ENCODE assay signal across 15 cellular contexts in genomic region chr1:209387969-209388329, GRCh38.
DNase-seq lines count a peak whose midpoint lies in the region; ATAC-seq and TF ChIP-seq lines count a peak whose summit lies in the region.
"Had no signal": no experiment of that assay in that cellular context is flagged by ENCODE, and none has a peak within 500 bp of the region (broad histone marks: within the 10 kb centered on the region; RNA-seq: fewer than 3 reads in every experiment).

No MANE protein-coding gene starts in this region.

- H4K5ac ChIP-seq in mesendoderm (ENCODE audit: low read length): no peak overlapping the region

- DNase-seq in AG20443 (ENCODE audit: low spot score) (peak; percentile 64), PC-3 (peak; percentile 66), epithelial cell of esophagus (ENCODE audit: low read depth) (peak; percentile 82), mesendoderm (peak; percentile 85), ureter (ENCODE audit: low spot score) (no peak), HUDEP-2 (lab: John Stamatoyannopoulos, UW; ENCODE audit: unreplicated experiment in 76 of 76) (no peak)
- no peak for DNase-seq in activated CD4-positive, CD25-positive, alpha-beta regulatory T cell treated with anti-CD3 and anti-CD28 coated beads, Interleukin-2, amount 50 U/mL, for 72 hours
- DNase-seq: activated CD4-positive, alpha-beta memory T cell treated with anti-CD3 and anti-CD28 coated beads for 36 hours; amniotic stem cell; erythroblast; Karpas-422; left cardiac atrium; stomach had no signal

- H3K9ac ChIP-seq in PC-3 (ENCODE audit: low read length) (peak overlapping the region; percentile 35; the same call in 1 of the 2 replicates), mesendoderm (ENCODE audit: low read length) (no peak overlapping the region)

- H3K9me3 ChIP-seq in PC-3 (ENCODE audit: low read length): no peaks in the 10 kb centered on the region
- H3K9me3 ChIP-seq: stomach had no signal

- H3K27ac ChIP-seq in PC-3 (ENCODE audit: low read length): peak overlapping the region; percentile 81
- no peak overlapping the region for H3K27ac ChIP-seq in mesendoderm (ENCODE audit: low read depth, low read length)
- H3K27ac ChIP-seq: coronary artery, stomach had no signal

- POLR2A ChIA-PET in PC-3 (lab: Charles Lee; ENCODE audit: unreplicated experiment): no interaction called here

- H2BK120ac ChIP-seq in mesendoderm (ENCODE audit: low read depth, low read length): no peak overlapping the region

- H3K4me3 ChIP-seq in PC-3 (ENCODE audit: low read length) (no peak overlapping the region), epithelial cell of esophagus (ENCODE audit: low read length) (no peak overlapping the region), mesendoderm (ENCODE audit: low read length) (no peak overlapping the region)
- H3K4me3 ChIP-seq: coronary artery, stomach had no signal

- H3K4me1 ChIP-seq in PC-3 (ENCODE audit: insufficient read depth, low read length): peaks cover 64% of the 10 kb centered on the region
- H3K4me1 ChIP-seq in mesendoderm (ENCODE audit: control insufficient read depth, low read depth, low read length): peaks cover 18% of the 10 kb centered on the region
- H3K4me1 ChIP-seq: stomach had no signal

- no peaks in the 10 kb centered on the region for H4K20me1 ChIP-seq in PC-3 (ENCODE audit: low read length)

- no peaks in the 10 kb centered on the region for H3K9me2 ChIP-seq in PC-3 (replicated peaks; ENCODE audit: low read length)

- no CpG with 5 or more reads among the region's 2 CpGs for WGBS in mesendoderm (ENCODE audit: extremely low coverage, insufficient coverage, low lambda C conversion rate)

- no TSS peak for BruUV-seq in PC-3 (replicated peaks; lab: Mats Ljungman, UMichigan)

- CTCF ChIA-PET in PC-3 (lab: Charles Lee): interaction anchor here (0.6 kb wide), 1 partner anchor 1366 kb away, joined by 3 read pairs; no protein-coding TSS in a partner anchor

- H2AK5ac ChIP-seq in mesendoderm (ENCODE audit: low read length): peak overlapping the region; percentile 58

- ATAC-seq in PC-3: peak; percentile 16; the same call in 1 of the 2 replicates
- ATAC-seq in GM18519 (IDR thresholded peaks at IDR 0.05; ENCODE audit: low FRiP score, unreplicated experiment): no peak
- ATAC-seq: left cardiac atrium had no signal

- no peak overlapping the region for H2BK5ac ChIP-seq in mesendoderm (ENCODE audit: low read length)

- no peak overlapping the region for H3K18ac ChIP-seq in mesendoderm (ENCODE audit: low read length)

- H3K4me2 ChIP-seq in PC-3 (ENCODE audit: low read length) (peak overlapping the region; percentile 55), mesendoderm (ENCODE audit: low read length) (no peak overlapping the region)

- no peaks in the 10 kb centered on the region for H3K79me2 ChIP-seq in PC-3 (ENCODE audit: low read length)
- H3K79me2 ChIP-seq in mesendoderm (ENCODE audit: control insufficient read depth, insufficient read depth, low read length): no peaks in the 10 kb centered on the region

- intact Hi-C loops in PC-3 (cut with micrococcal nuclease): no loop called here

- no peak overlapping the region for H2BK15ac ChIP-seq in mesendoderm (replicated peaks; ENCODE audit: low read depth)

- no peak overlapping the region for H2AFZ ChIP-seq in PC-3 (ENCODE audit: low read length)

- H4K8ac ChIP-seq in mesendoderm (ENCODE audit: low read depth, low read length): no peak overlapping the region

- peak overlapping the region; percentile 12 for H3K56ac ChIP-seq in mesendoderm (ENCODE audit: low read length)

- no peak for TF ChIP-seq CTCF in PC-3 (conservative IDR thresholded peaks at IDR 0.05; ENCODE audit: low read depth, low read length)
- no peak for TF ChIP-seq CTCF in epithelial cell of esophagus (IDR thresholded peaks at IDR 0.05; ENCODE audit: insufficient read depth, low read depth, low read length, missing control alignments)

- H3K36me3 ChIP-seq in PC-3 (ENCODE audit: low read depth, low read length) (no peaks in the 10 kb centered on the region), mesendoderm (ENCODE audit: control insufficient read depth, insufficient read depth, low read length) (no peaks in the 10 kb centered on the region)
- H3K36me3 ChIP-seq: stomach had no signal

- no peaks in the 10 kb centered on the region for H3K79me1 ChIP-seq in mesendoderm (ENCODE audit: low read length)

- no peak overlapping the region for H3K23ac ChIP-seq in mesendoderm (ENCODE audit: low read length)

- no peak overlapping the region for H3K4ac ChIP-seq in mesendoderm (ENCODE audit: low read depth, low read length)

- peaks cover 14% of the 10 kb centered on the region for H3F3A ChIP-seq in PC-3 (ENCODE audit: low read length, unreplicated experiment)

- H3K27me3 ChIP-seq in PC-3 (ENCODE audit: low read length) (no peaks in the 10 kb centered on the region), mesendoderm (ENCODE audit: insufficient read depth, low read length, poor library complexity) (no peaks in the 10 kb centered on the region)
- H3K27me3 ChIP-seq: stomach had no signal

Comparison
In these comparisons a context has a peak if more than half of its experiments do, and no peak if none do; other contexts are left out.
1. DNase-seq: peak in AG20443 (single experiment), PC-3 (single experiment), epithelial cell of esophagus (single experiment) and mesendoderm (single experiment); none in ureter (single experiment), activated CD4-positive, CD25-positive, alpha-beta regulatory T cell treated with anti-CD3 and anti-CD28 coated beads, Interleukin-2, amount 50 U/mL, for 72 hours (single experiment) and HUDEP-2 (0 of 76).